ENCODE assay signal across 35 cellular contexts in genomic region chr11:94515398-94515797, GRCh38. TPM values are rescaled to one million over a fixed set of nuclear protein-coding genes. Genes with fewer than 3 reads are reported as not detected.
"Had no signal": no experiment of that assay in that cellular context is flagged by ENCODE, and none has a peak within 500 bp of the region (broad histone marks: within the 10 kb centered on the region; RNA-seq: fewer than 3 reads in every experiment).

No MANE protein-coding gene starts in this region.

- H3K27ac ChIP-seq: neutrophil, pancreas, psoas muscle, skin epidermis, spleen, suprapubic skin, testis, tibial artery, transverse colon, upper lobe of right lung, uterus had no signal

- H3K4me3 ChIP-seq: pancreas, psoas muscle, skin epidermis, smooth muscle cell, spleen, suprapubic skin, testis, tibial artery, transverse colon, upper lobe of right lung, uterus had no signal

- H3K36me3 ChIP-seq: neutrophil, pancreas, spleen, suprapubic skin, tibial artery, transverse colon, upper lobe of right lung, uterus had no signal

- H3K4me2 ChIP-seq: smooth muscle cell had no signal

- FAIRE-seq: pancreas had no signal

- H3K27me3 ChIP-seq: suprapubic skin, testis, transverse colon, upper lobe of right lung, uterus had no signal

- H3K4me1 ChIP-seq: psoas muscle, testis, uterus had no signal

- ATAC-seq: naive thymus-derived CD8-positive, alpha-beta T cell; natural killer cell treated with Interleukin-12 subunit alpha and Interleukin-12 subunit beta and Interleukin-15 and Interleukin-18, amount 100 ng/mL, for 72 hours; pancreas; psoas muscle; right cardiac atrium; sciatic nerve; stimulated activated memory B cell treated with anti-CD40 and anti-IgM and Interleukin-4, amounts not matched to agents 10 μg/mL and 1 μg/mL and 100 μg/mL, for 72 hours; stimulated activated naive CD8-positive, alpha-beta T cell treated with anti-CD3 and anti-CD28 coated beads, Interleukin-15, amount 100 ng/mL, for 72 hours; stimulated activated naive CD8-positive, alpha-beta T cell treated with anti-CD3 and anti-CD28 coated beads, Interleukin-15, Interleukin-2, amounts not matched to agents 100 U/mL and 50 U/mL, for 24 hours; upper lobe of right lung had no signal

- H3K9me3 ChIP-seq: neutrophil, pancreas, psoas muscle, spleen, suprapubic skin, testis, tibial artery, transverse colon, upper lobe of right lung, uterus had no signal

- DNase-seq: naive thymus-derived CD8-positive, alpha-beta T cell; nephron progenitor cell; nucleus accumbens; pancreas; posterior cingulate gyrus; psoas muscle; right cardiac atrium; spleen; stimulated activated CD4-positive, alpha-beta T cell treated with anti-CD3 and anti-CD28 coated beads, Interleukin-12 subunit alpha, Interleukin-12 subunit beta, amount 100 ng/mL, for 4 hours; stimulated activated CD4-positive, alpha-beta T cell treated with anti-CD3 and anti-CD28 coated beads, Interleukin-1b, Interleukin-23, amount 100 ng/mL, for 48 hours; stimulated activated CD4-positive, alpha-beta T cell treated with anti-CD3 and anti-CD28 coated beads, Interleukin-4, amount 100 ng/mL, for 1 hour; stimulated activated CD4-positive, alpha-beta T cell treated with anti-CD3 and anti-CD28 coated beads, Interleukin-4, amount 100 ng/mL, for 4 hours; stimulated activated CD8-positive, alpha-beta memory T cell treated with anti-CD3 and anti-CD28 coated beads, Interleukin-4, amount 100 ng/mL, for 48 hours; stimulated activated naive CD4-positive, alpha-beta T cell; stimulated activated naive CD8-positive, alpha-beta T cell treated with anti-CD3 and anti-CD28 coated beads, Interleukin-15, amount 100 ng/mL, for 72 hours; stimulated activated naive CD8-positive, alpha-beta T cell treated with anti-CD3 and anti-CD28 coated beads, Interleukin-15, Interleukin-2, amounts not matched to agents 100 U/mL and 50 U/mL, for 24 hours; substantia nigra; testis; tibial artery; transverse colon; upper lobe of right lung; uterus had no signal

RNA-seq across cellular contexts. Expression of gene C11orf97, which starts 3.1 kb away (rescaled TPM):
- total RNA-seq: naive thymus-derived CD8-positive, alpha-beta T cell; natural killer cell treated with Interleukin-12 subunit alpha and Interleukin-12 subunit beta and Interleukin-15 and Interleukin-18, amount 100 ng/mL, for 72 hours; neural crest cell; omental fat pad; osteocyte; pancreas; progenitor cell of endocrine pancreas; psoas muscle; right cardiac atrium; sciatic nerve; smooth muscle cell; spleen; suprapubic skin; transverse colon; upper lobe of right lung; urinary bladder; uterus had no signal
- polyA plus RNA-seq: naive thymus-derived CD8-positive, alpha-beta T cell; pancreas; right cardiac atrium; smooth muscle cell; thymus; urinary bladder had no signal
